Comparison of ENCODE assay signal across 1 cellular context in genomic region chr3:136914739-136915138, GRCh38.
TF ChIP-seq lines count a peak whose summit lies in the region.

No MANE protein-coding gene starts in this region.

TF ChIP-seq in WTC11, 78 proteins besides CTCF, POLR2A, EP300 and RAD21 (continued from another document):
- TF ChIP-seq, protein P1, sequence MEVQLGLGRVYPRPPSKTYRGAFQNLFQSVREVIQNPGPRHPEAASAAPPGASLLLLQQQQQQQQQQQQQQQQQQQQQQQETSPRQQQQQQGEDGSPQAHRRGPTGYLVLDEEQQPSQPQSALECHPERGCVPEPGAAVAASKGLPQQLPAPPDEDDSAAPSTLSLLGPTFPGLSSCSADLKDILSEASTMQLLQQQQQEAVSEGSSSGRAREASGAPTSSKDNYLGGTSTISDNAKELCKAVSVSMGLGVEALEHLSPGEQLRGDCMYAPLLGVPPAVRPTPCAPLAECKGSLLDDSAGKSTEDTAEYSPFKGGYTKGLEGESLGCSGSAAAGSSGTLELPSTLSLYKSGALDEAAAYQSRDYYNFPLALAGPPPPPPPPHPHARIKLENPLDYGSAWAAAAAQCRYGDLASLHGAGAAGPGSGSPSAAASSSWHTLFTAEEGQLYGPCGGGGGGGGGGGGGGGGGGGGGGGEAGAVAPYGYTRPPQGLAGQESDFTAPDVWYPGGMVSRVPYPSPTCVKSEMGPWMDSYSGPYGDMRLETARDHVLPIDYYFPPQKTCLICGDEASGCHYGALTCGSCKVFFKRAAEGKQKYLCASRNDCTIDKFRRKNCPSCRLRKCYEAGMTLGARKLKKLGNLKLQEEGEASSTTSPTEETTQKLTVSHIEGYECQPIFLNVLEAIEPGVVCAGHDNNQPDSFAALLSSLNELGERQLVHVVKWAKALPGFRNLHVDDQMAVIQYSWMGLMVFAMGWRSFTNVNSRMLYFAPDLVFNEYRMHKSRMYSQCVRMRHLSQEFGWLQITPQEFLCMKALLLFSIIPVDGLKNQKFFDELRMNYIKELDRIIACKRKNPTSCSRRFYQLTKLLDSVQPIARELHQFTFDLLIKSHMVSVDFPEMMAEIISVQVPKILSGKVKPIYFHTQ (CRISPR knock-in tag; IDR thresholded peaks at IDR 0.05): no peak
- TF ChIP-seq MXD4 (CRISPR knock-in tag; IDR thresholded peaks at IDR 0.05; ENCODE audit: borderline replicate concordance) (no peak), NR1H2 (CRISPR knock-in tag; IDR thresholded peaks at IDR 0.05) (no peak)
